ENCODE assay signal across 11 cellular contexts in genomic region chr14:71138236-71139057, GRCh38.
A peak's percentile ranks its signal among the peaks of the same experiment; 100 is the strongest.
DNase-seq lines count a peak whose midpoint lies in the region; ATAC-seq, FAIRE-seq and TF ChIP-seq lines count a peak whose summit lies in the region.
"Had no signal": no experiment of that assay in that cellular context is flagged by ENCODE, and none has a peak within 500 bp of the region (broad histone marks: within the 10 kb centered on the region; RNA-seq: fewer than 3 reads in every experiment).

No MANE protein-coding gene starts in this region.

- H4K20me1 ChIP-seq in BLaER1 treated with 17β-estradiol and CSF1 and Interleukin-3, amounts not matched to agents 10 nM and 100 nM: no peaks in the 10 kb centered on the region
- no peaks in the 10 kb centered on the region for H4K20me1 ChIP-seq in GM12878 (ENCODE audit: control insufficient read depth, insufficient read depth)
- H4K20me1 ChIP-seq in HepG2 (ENCODE audit: insufficient read depth, low read length): no peaks in the 10 kb centered on the region

- intact Hi-C loops in GM12878 (cut with micrococcal nuclease; ENCODE audit: unreplicated experiment) (loop anchor here (1.0 kb wide), 1 partner anchor 615 kb away; no protein-coding TSS in a partner anchor), HepG2 (cut with micrococcal nuclease; ENCODE audit: unreplicated experiment) (loop anchor here (2.0 to 10.0 kb wide), 2 partner anchors 264 to 716 kb away; no protein-coding TSS in a partner anchor)

- H2AFZ ChIP-seq in GM12878 (ENCODE audit: control insufficient read depth, low read depth, low read length) (no peak overlapping the region), HepG2 (ENCODE audit: low read length) (no peak overlapping the region)

- H3K79me2 ChIP-seq in GM12878 (ENCODE audit: control insufficient read depth, insufficient read depth, low read length) (no peaks in the 10 kb centered on the region), HepG2 (ENCODE audit: insufficient read depth, low read length) (no peaks in the 10 kb centered on the region)

- peaks cover 0 to 6% (median 0%) of the 10 kb centered on the region in 11 experiments; a peak in 2 of 22 replicates for H3K36me3 ChIP-seq in BLaER1 treated with 17β-estradiol and CSF1 and Interleukin-3, amounts not matched to agents 10 nM and 100 nM
- no peaks in the 10 kb centered on the region for H3K36me3 ChIP-seq in HEK293 (ENCODE audit: control insufficient read depth in 2 of 2, insufficient read depth in 1 of 2, low read length in 2 of 2)
- H3K36me3 ChIP-seq in GM12878 (ENCODE audit: control insufficient read depth in 2 of 2, insufficient read depth in 2 of 2, low read length in 1 of 2): no peaks in the 10 kb centered on the region
- no peaks in the 10 kb centered on the region for H3K36me3 ChIP-seq in HepG2 (replicated peaks in 1 of 2; ENCODE audit: control insufficient read depth in 1 of 2, insufficient read depth in 2 of 2, low read length in 2 of 2)
- H3K36me3 ChIP-seq: pancreas, uterus had no signal

- SMC1A ChIA-PET in GM12878 (lab: Charles Lee; ENCODE audit: uncharacterized antibody, unreplicated experiment): interaction anchor here (0.6 to 12.6 kb wide), 16 partner anchors 23 to 716 kb away, joined by 3 to 230 read pairs (median 3); no protein-coding TSS in a partner anchor

- TF ChIP-seq POLR2A in GM12878 (IDR thresholded peaks at IDR 0.05; ENCODE audit: low read depth, low read length): no peak
- no peak for TF ChIP-seq POLR2A in HepG2 (IDR thresholded peaks at IDR 0.05; ENCODE audit: insufficient read depth in 1 of 2, low read depth in 2 of 2, low read length in 2 of 2)

- H3K27ac ChIP-seq in BLaER1 treated with 17β-estradiol and CSF1 and Interleukin-3, amounts not matched to agents 10 nM and 100 nM: peak overlapping the region in 3 of 11 experiments; percentile 14 to 98 (median 24); a peak in 4 of 22 replicates
- no peak overlapping the region for H3K27ac ChIP-seq in HEK293 (ENCODE audit: extremely low read depth, low read depth, low read length)
- H3K27ac ChIP-seq in GM12878 (ENCODE audit: control insufficient read depth, insufficient read depth): no peak overlapping the region
- no peak overlapping the region for H3K27ac ChIP-seq in HepG2 (ENCODE audit: extremely low read length, insufficient read depth, low read length)
- H3K27ac ChIP-seq: pancreas, uterus had no signal

- CTCF ChIA-PET in HEK293 (lab: Yijun Ruan, JAX) (interaction anchor here (0.6 to 3.3 kb wide), 16 partner anchors 16 to 1792 kb away, joined by 3 to 30 read pairs (median 3); no protein-coding TSS in a partner anchor), GM12878 (lab: Yijun Ruan, JAX) (interaction anchor here (0.5 to 10.4 kb wide), 34 partner anchors 8 to 716 kb away, joined by 3 to 202 read pairs (median 4); no protein-coding TSS in a partner anchor), HepG2 (lab: Yijun Ruan, JAX; ENCODE audit: low intra/inter-chr PET ratio, low total read pairs) (interaction anchor here (0.8 to 1.9 kb wide), 2 partner anchors 35 to 615 kb away, joined by 3 to 24 read pairs; no protein-coding TSS in a partner anchor)

- no peak overlapping the region for H3K4me3 ChIP-seq in BLaER1 treated with 17β-estradiol and CSF1 and Interleukin-3, amounts not matched to agents 10 nM and 100 nM
- H3K4me3 ChIP-seq in HEK293 (ENCODE audit: low read depth, low read length) (no peak overlapping the region), GM12878 (no peak overlapping the region), HepG2 (replicated peaks in 1 of 3; ENCODE audit: insufficient read depth in 1 of 3, low read depth in 2 of 3, low read length in 3 of 3) (no peak overlapping the region)
- H3K4me3 ChIP-seq: pancreas, uterus had no signal

- TF ChIP-seq EP300 in GM12878 (IDR thresholded peaks at IDR 0.05; ENCODE audit: borderline replicate concordance in 1 of 2, control insufficient read depth in 1 of 2, low read depth in 2 of 2, low read length in 2 of 2) (no peak), HepG2 (IDR thresholded peaks at IDR 0.05; ENCODE audit: low read depth in 2 of 2, low read length in 2 of 2) (no peak), HepG2 (CRISPR knock-in tag; IDR thresholded peaks at IDR 0.05; ENCODE audit: borderline replicate concordance) (no peak)

- TF ChIP-seq RAD21 in GM12878 (IDR thresholded peaks at IDR 0.05; ENCODE audit: insufficient read depth, low read depth, low read length) (no peak), HepG2 (CRISPR knock-in tag; IDR thresholded peaks at IDR 0.05) (no peak)

- WGBS in GM12878 (ENCODE audit: insufficient coverage, insufficient replicate concordance, low lambda C conversion rate, missing lambda C conversion rate): 11% methylated on average over 10 of the region's 10 CpGs
- WGBS in HepG2 (ENCODE audit: low lambda C conversion rate): 11% methylated on average over 10 of the region's 10 CpGs

- H3K27me3 ChIP-seq in BLaER1 treated with 17β-estradiol and CSF1 and Interleukin-3, amounts not matched to agents 10 nM and 100 nM: no peaks in the 10 kb centered on the region
- H3K27me3 ChIP-seq in GM12878 (replicated peaks in 1 of 2; ENCODE audit: control insufficient read depth in 2 of 2, insufficient read depth in 2 of 2, low read length in 1 of 2) (no peaks in the 10 kb centered on the region), HepG2 (ENCODE audit: control insufficient read depth in 1 of 2, insufficient read depth in 2 of 2, low read length in 2 of 2) (no peaks in the 10 kb centered on the region)
- H3K27me3 ChIP-seq: pancreas, uterus had no signal

- TF ChIP-seq CTCF in HEK293 (tag by site-specific recombination; IDR thresholded peaks at IDR 0.05) (no peak), GM12878 (IDR thresholded peaks at IDR 0.05 in 2 of 3, conservative IDR thresholded peaks at IDR 0.05 in 1 of 3; ENCODE audit: control insufficient read depth in 2 of 3, extremely low read depth in 1 of 3, insufficient read depth in 1 of 3, low read depth in 3 of 3, low read length in 3 of 3) (no peak), HepG2 (CRISPR knock-in tag; IDR thresholded peaks at IDR 0.05) (no peak)

- BruUV-seq in GM12878 (replicated peaks; lab: Mats Ljungman, UMichigan) (no TSS peak), HepG2 (replicated peaks; lab: Mats Ljungman, UMichigan) (no TSS peak)

- POLR2A ChIA-PET in HEK293 (lab: Yijun Ruan, JAX): no interaction called here
- POLR2A ChIA-PET in GM12878 (lab: Charles Lee): interaction anchor here (0.6 kb wide), 1 partner anchor 24 kb away, joined by 3 read pairs; no protein-coding TSS in a partner anchor
- POLR2A ChIA-PET in HepG2 (lab: Yijun Ruan, JAX): no interaction called here

- no peak for DNase-seq in GM12878 (ENCODE audit: low read depth, low spot score)
- DNase-seq in HepG2 (ENCODE audit: low spot score): no peak
- DNase-seq in RKO (ENCODE audit: low spot score): no peak
- DNase-seq in DMS153 treated with DMSO at 0.1 percent for 48 hours (lab: John Stamatoyannopoulos, UW; ENCODE audit: unreplicated experiment): no peak
- no peak for DNase-seq in T-helper 2 cell

- peak; percentile 16 for ATAC-seq in GM12878
- peak; percentile 14; the same call in 2 of the 3 replicates for ATAC-seq in HepG2
- ATAC-seq in HG03139 (IDR thresholded peaks at IDR 0.05; ENCODE audit: unreplicated experiment): no peak
- ATAC-seq: stimulated activated naive CD8-positive, alpha-beta T cell treated with anti-CD3 and anti-CD28 coated beads, Interleukin-15, amount 100 ng/mL, for 72 hours had no signal

- peak overlapping the region in 7 of 11 experiments; percentile 67 to 91 (median 83); a peak in 14 of 22 replicates for H3K4me2 ChIP-seq in BLaER1 treated with 17β-estradiol and CSF1 and Interleukin-3, amounts not matched to agents 10 nM and 100 nM
- H3K4me2 ChIP-seq in GM12878 (ENCODE audit: control insufficient read depth, insufficient read depth): no peak overlapping the region
- H3K4me2 ChIP-seq in HepG2 (ENCODE audit: low read depth, low read length): no peak overlapping the region

- FAIRE-seq in GM12878 (lab: Jason Lieb, UNC) (no peak), HepG2 (lab: Jason Lieb, UNC) (no peak)
- FAIRE-seq: pancreas had no signal

- peaks cover 34 to 60% (median 55%) of the 10 kb centered on the region in 10 experiments for H3K4me1 ChIP-seq in BLaER1 treated with 17β-estradiol and CSF1 and Interleukin-3, amounts not matched to agents 10 nM and 100 nM
- no peaks in the 10 kb centered on the region for H3K4me1 ChIP-seq in HEK293 (ENCODE audit: control insufficient read depth, insufficient read depth, low read length)
- H3K4me1 ChIP-seq in GM12878 (ENCODE audit: control insufficient read depth, insufficient read depth, low read length): peaks cover 17% of the 10 kb centered on the region
- peaks cover 42% of the 10 kb centered on the region for H3K4me1 ChIP-seq in HepG2 (ENCODE audit: insufficient read depth, low read length)
- H3K4me1 ChIP-seq: pancreas, uterus had no signal

- H3K9ac ChIP-seq in BLaER1 treated with 17β-estradiol and CSF1 and Interleukin-3, amounts not matched to agents 10 nM and 100 nM: peak overlapping the region in 1 of 11 experiments; percentile 79; a peak in 3 of 22 replicates
- no peak overlapping the region for H3K9ac ChIP-seq in GM12878 (ENCODE audit: control insufficient read depth, insufficient read depth, low read length)
- no peak overlapping the region for H3K9ac ChIP-seq in HepG2 (ENCODE audit: insufficient read depth, low read depth, low read length)

- RAD21 ChIA-PET in GM12878 (lab: Charles Lee; ENCODE audit: unreplicated experiment): interaction anchor here (0.8 to 7.9 kb wide), 10 partner anchors 31 to 717 kb away, joined by 3 to 56 read pairs (median 4); no protein-coding TSS in a partner anchor

- in situ Hi-C loops in GM12878 (cut with MboI): loop anchor here (10.0 kb wide), 1 partner anchor 266 kb away; no protein-coding TSS in a partner anchor
- in situ Hi-C loops in HepG2 (cut with HindIII; ENCODE audit: extremely low pct_ligation_motif_present, low pct_unique_long_range_greater_than_20kb): loop anchor here (5.0 to 10.0 kb wide), 2 partner anchors 266 to 614 kb away; no protein-coding TSS in a partner anchor

- peaks cover 0 to 21% (median 12%) of the 10 kb centered on the region in 11 experiments; a peak in 16 of 22 replicates for H3K9me3 ChIP-seq in BLaER1 treated with 17β-estradiol and CSF1 and Interleukin-3, amounts not matched to agents 10 nM and 100 nM (replicated peaks in 1 of 11)
- H3K9me3 ChIP-seq in HEK293 (ENCODE audit: control insufficient read depth, insufficient read depth, low read depth, low read length) (no peaks in the 10 kb centered on the region), GM12878 (replicated peaks; ENCODE audit: control insufficient read depth, insufficient read depth, low read length) (no peaks in the 10 kb centered on the region; the same call in 2 of the 3 replicates), HepG2 (ENCODE audit: low read length) (no peaks in the 10 kb centered on the region)
- H3K9me3 ChIP-seq: pancreas, uterus had no signal

TF ChIP-seq in HEK293, 187 proteins besides CTCF, POLR2A, EP300 and RAD21 (continues in another document):
- no peak for TF ChIP-seq ZSCAN23 (tag by site-specific recombination; IDR thresholded peaks at IDR 0.05)
- TF ChIP-seq ZNF10 (tag by site-specific recombination; IDR thresholded peaks at IDR 0.05): no peak

TF ChIP-seq in GM12878, 131 proteins besides CTCF, POLR2A, EP300 and RAD21 (continues in another document):
- TF ChIP-seq NBN (IDR thresholded peaks at IDR 0.05): 0 out of 2 replicates have a peak, but pooled peaks have one; percentile 23

TF ChIP-seq in HepG2, 621 proteins besides CTCF, POLR2A, EP300 and RAD21 (continues in another document):
- TF ChIP-seq HMG20A (CRISPR knock-in tag; IDR thresholded peaks at IDR 0.05; ENCODE audit: borderline replicate concordance): no peak

Comparison
In these comparisons a context has a peak if more than half of its experiments do, and no peak if none do; other contexts are left out.
1. H3K4me2 ChIP-seq: peak in BLaER1 treated with 17β-estradiol and CSF1 and Interleukin-3, amounts not matched to agents 10 nM and 100 nM (7 of 11); none in GM12878 (single experiment) and HepG2 (single experiment).